In the genomic region with DNA sequence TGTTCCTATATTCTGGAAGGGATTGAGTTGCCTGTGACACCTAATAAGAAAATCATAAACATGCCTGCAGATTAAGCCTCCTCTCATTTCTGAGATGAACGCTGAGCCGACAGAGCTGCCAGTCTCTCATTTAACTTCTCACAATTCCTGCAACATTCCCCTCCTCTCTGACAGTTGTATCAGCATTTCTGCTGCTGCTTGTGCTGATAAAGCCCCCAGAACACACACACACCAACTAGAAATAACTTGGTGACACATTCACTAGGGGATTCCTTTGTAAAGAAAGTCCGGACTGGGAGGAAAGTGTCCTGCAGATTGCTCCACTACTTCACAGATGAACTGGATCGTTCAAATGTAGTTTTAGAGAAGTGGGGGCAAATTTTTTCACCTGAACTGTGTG, we compare ENCODE assay signal across 2 cellular contexts.
TF ChIP-seq lines count a peak whose summit lies in the region.

No MANE protein-coding gene starts in this region.

TF ChIP-seq in GM23338, 12 proteins besides CTCF, POLR2A, EP300 and RAD21 (continues in another document):
- TF ChIP-seq, protein P1, sequence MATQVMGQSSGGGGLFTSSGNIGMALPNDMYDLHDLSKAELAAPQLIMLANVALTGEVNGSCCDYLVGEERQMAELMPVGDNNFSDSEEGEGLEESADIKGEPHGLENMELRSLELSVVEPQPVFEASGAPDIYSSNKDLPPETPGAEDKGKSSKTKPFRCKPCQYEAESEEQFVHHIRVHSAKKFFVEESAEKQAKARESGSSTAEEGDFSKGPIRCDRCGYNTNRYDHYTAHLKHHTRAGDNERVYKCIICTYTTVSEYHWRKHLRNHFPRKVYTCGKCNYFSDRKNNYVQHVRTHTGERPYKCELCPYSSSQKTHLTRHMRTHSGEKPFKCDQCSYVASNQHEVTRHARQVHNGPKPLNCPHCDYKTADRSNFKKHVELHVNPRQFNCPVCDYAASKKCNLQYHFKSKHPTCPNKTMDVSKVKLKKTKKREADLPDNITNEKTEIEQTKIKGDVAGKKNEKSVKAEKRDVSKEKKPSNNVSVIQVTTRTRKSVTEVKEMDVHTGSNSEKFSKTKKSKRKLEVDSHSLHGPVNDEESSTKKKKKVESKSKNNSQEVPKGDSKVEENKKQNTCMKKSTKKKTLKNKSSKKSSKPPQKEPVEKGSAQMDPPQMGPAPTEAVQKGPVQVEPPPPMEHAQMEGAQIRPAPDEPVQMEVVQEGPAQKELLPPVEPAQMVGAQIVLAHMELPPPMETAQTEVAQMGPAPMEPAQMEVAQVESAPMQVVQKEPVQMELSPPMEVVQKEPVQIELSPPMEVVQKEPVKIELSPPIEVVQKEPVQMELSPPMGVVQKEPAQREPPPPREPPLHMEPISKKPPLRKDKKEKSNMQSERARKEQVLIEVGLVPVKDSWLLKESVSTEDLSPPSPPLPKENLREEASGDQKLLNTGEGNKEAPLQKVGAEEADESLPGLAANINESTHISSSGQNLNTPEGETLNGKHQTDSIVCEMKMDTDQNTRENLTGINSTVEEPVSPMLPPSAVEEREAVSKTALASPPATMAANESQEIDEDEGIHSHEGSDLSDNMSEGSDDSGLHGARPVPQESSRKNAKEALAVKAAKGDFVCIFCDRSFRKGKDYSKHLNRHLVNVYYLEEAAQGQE (IDR thresholded peaks at IDR 0.05; ENCODE audit: unreplicated experiment): no peak
- TF ChIP-seq, protein P2, sequence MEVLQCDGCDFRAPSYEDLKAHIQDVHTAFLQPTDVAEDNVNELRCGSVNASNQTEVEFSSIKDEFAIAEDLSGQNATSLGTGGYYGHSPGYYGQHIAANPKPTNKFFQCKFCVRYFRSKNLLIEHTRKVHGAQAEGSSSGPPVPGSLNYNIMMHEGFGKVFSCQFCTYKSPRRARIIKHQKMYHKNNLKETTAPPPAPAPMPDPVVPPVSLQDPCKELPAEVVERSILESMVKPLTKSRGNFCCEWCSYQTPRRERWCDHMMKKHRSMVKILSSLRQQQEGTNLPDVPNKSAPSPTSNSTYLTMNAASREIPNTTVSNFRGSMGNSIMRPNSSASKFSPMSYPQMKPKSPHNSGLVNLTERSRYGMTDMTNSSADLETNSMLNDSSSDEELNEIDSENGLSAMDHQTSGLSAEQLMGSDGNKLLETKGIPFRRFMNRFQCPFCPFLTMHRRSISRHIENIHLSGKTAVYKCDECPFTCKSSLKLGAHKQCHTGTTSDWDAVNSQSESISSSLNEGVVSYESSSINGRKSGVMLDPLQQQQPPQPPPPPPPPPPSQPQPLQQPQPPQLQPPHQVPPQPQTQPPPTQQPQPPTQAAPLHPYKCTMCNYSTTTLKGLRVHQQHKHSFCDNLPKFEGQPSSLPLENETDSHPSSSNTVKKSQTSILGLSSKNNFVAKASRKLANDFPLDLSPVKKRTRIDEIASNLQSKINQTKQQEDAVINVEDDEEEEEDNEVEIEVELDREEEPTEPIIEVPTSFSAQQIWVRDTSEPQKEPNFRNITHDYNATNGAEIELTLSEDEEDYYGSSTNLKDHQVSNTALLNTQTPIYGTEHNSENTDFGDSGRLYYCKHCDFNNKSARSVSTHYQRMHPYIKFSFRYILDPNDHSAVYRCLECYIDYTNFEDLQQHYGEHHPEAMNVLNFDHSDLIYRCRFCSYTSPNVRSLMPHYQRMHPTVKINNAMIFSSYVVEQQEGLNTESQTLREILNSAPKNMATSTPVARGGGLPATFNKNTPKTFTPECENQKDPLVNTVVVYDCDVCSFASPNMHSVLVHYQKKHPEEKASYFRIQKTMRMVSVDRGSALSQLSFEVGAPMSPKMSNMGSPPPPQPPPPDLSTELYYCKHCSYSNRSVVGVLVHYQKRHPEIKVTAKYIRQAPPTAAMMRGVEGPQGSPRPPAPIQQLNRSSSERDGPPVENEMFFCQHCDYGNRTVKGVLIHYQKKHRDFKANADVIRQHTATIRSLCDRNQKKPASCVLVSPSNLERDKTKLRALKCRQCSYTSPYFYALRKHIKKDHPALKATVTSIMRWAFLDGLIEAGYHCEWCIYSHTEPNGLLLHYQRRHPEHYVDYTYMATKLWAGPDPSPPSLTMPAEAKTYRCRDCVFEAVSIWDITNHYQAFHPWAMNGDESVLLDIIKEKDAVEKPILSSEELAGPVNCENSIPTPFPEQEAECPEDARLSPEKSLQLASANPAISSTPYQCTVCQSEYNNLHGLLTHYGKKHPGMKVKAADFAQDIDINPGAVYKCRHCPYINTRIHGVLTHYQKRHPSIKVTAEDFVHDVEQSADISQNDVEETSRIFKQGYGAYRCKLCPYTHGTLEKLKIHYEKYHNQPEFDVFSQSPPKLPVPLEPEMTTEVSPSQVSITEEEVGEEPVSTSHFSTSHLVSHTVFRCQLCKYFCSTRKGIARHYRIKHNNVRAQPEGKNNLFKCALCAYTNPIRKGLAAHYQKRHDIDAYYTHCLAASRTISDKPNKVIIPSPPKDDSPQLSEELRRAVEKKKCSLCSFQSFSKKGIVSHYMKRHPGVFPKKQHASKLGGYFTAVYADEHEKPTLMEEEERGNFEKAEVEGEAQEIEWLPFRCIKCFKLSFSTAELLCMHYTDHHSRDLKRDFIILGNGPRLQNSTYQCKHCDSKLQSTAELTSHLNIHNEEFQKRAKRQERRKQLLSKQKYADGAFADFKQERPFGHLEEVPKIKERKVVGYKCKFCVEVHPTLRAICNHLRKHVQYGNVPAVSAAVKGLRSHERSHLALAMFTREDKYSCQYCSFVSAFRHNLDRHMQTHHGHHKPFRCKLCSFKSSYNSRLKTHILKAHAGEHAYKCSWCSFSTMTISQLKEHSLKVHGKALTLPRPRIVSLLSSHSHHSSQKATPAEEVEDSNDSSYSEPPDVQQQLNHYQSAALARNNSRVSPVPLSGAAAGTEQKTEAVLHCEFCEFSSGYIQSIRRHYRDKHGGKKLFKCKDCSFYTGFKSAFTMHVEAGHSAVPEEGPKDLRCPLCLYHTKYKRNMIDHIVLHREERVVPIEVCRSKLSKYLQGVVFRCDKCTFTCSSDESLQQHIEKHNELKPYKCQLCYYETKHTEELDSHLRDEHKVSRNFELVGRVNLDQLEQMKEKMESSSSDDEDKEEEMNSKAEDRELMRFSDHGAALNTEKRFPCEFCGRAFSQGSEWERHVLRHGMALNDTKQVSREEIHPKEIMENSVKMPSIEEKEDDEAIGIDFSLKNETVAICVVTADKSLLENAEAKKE (CRISPR knock-in tag; IDR thresholded peaks at IDR 0.05): no peak
- TF ChIP-seq EZH2 (IDR thresholded peaks at IDR 0.05; ENCODE audit: low read depth, unreplicated experiment) (no peak), NANOG (IDR thresholded peaks at IDR 0.05; ENCODE audit: borderline replicate concordance) (no peak), POLR2AphosphoS5 (IDR thresholded peaks at IDR 0.05; ENCODE audit: low read depth) (no peak), EZH2phosphoT487 (IDR thresholded peaks at IDR 0.05; ENCODE audit: unreplicated experiment) (no peak), STAT1 (IDR thresholded peaks at IDR 0.05; ENCODE audit: unreplicated experiment) (no peak), ZNF331 (CRISPR knock-in tag; IDR thresholded peaks at IDR 0.05; ENCODE audit: low read depth) (no peak), CREB1 (CRISPR knock-in tag; IDR thresholded peaks at IDR 0.05; ENCODE audit: low read depth) (no peak)
- TF ChIP-seq, protein P3, sequence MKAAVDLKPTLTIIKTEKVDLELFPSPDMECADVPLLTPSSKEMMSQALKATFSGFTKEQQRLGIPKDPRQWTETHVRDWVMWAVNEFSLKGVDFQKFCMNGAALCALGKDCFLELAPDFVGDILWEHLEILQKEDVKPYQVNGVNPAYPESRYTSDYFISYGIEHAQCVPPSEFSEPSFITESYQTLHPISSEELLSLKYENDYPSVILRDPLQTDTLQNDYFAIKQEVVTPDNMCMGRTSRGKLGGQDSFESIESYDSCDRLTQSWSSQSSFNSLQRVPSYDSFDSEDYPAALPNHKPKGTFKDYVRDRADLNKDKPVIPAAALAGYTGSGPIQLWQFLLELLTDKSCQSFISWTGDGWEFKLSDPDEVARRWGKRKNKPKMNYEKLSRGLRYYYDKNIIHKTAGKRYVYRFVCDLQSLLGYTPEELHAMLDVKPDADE (IDR thresholded peaks at IDR 0.05): no peak

TF ChIP-seq in H1, 55 proteins besides CTCF, POLR2A, EP300 and RAD21:
- TF ChIP-seq HDAC6 (IDR thresholded peaks at IDR 0.05; ENCODE audit: low read depth, low read length): no peak
- TF ChIP-seq CTBP2 (IDR thresholded peaks at IDR 0.05; ENCODE audit: borderline replicate concordance, insufficient read depth, insufficient read length, low read length): no peak
- no peak for TF ChIP-seq JUN (IDR thresholded peaks at IDR 0.05; ENCODE audit: low read depth, low read length)
- no peak for TF ChIP-seq TAF1 (IDR thresholded peaks at IDR 0.05; ENCODE audit: low read depth, low read length)
- no peak for TF ChIP-seq SP1 (IDR thresholded peaks at IDR 0.05; ENCODE audit: low read depth, low read length)
- no peak for TF ChIP-seq SP4 (IDR thresholded peaks at IDR 0.05; ENCODE audit: low read length)
- no peak for TF ChIP-seq GABPA (IDR thresholded peaks at IDR 0.05; ENCODE audit: borderline replicate concordance, insufficient read depth, low read length)
- TF ChIP-seq, protein P4, sequence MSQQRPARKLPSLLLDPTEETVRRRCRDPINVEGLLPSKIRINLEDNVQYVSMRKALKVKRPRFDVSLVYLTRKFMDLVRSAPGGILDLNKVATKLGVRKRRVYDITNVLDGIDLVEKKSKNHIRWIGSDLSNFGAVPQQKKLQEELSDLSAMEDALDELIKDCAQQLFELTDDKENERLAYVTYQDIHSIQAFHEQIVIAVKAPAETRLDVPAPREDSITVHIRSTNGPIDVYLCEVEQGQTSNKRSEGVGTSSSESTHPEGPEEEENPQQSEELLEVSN (IDR thresholded peaks at IDR 0.05): no peak
- TF ChIP-seq GTF2F1 (IDR thresholded peaks at IDR 0.05; ENCODE audit: borderline replicate concordance, low read depth, low read length): no peak
- TF ChIP-seq SIRT6 (IDR thresholded peaks at IDR 0.05; ENCODE audit: low read length): no peak
